15 cellular contexts compared by ENCODE assay signal in the genomic region with DNA sequence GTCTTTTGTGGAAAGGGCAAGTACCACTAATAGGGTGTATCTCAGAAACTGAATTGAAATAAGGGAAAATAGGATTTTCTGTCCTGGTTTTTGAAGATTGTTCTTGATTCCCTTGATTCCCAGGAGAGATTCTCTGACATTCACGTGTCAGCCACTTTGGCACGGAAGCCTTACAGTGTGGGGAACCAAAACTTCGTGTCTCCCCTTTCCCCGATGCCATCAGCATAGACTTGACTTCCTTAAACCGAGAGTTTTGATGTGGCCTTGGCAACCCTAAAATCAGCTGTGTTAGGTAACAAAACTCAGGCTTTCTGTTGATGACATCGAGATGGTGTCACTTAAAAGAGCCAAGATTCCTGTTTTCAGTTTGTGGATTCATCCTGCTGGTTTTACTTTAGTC. TPM values are rescaled to one million over a fixed set of nuclear protein-coding genes. Genes with fewer than 3 reads are reported as not detected.
"Had no signal": no experiment of that assay in that cellular context is flagged by ENCODE, and none has a peak within 500 bp of the region (broad histone marks: within the 10 kb centered on the region; RNA-seq: fewer than 3 reads in every experiment).

No MANE protein-coding gene starts in this region.

- ATAC-seq: left ventricle myocardium superior had no signal

- H3K27ac ChIP-seq: hepatocyte, sigmoid colon, stomach had no signal

- H2AFZ ChIP-seq: hepatocyte had no signal

- H3K27me3 ChIP-seq: hepatocyte, sigmoid colon, stomach had no signal

- H3K9me3 ChIP-seq: sigmoid colon, stomach had no signal

- H3K4me3 ChIP-seq: hepatocyte, sigmoid colon, stomach had no signal

- H3K4me2 ChIP-seq: hepatocyte had no signal

- DNase-seq: activated CD4-positive, alpha-beta T cell treated with anti-CD3 and anti-CD28 coated beads for 48 hours; activated CD8-positive, alpha-beta memory T cell treated with anti-CD3 and anti-CD28 coated beads for 24 hours; activated effector memory CD4-positive, alpha-beta T cell treated with Interleukin-2 at 50 U/mL for 16 hours; activated naive CD8-positive, alpha-beta T cell treated with anti-CD3 and anti-CD28 coated beads for 36 hours; anterior cingulate cortex; cerebellar nuclear complex; dermis blood vessel endothelial cell; kidney; left ventricle myocardium superior; sigmoid colon; stomach had no signal

RNA-seq across cellular contexts. Expression of a gene that starts 45.5 kb away (rescaled TPM):
- total RNA-seq: dermis blood vessel endothelial cell, epithelial cell of proximal tubule, left ventricle myocardium superior, neural crest cell, osteocyte, stomach had no signal
